Comparison of ENCODE assay signal across 9 cellular contexts in the genomic region with DNA sequence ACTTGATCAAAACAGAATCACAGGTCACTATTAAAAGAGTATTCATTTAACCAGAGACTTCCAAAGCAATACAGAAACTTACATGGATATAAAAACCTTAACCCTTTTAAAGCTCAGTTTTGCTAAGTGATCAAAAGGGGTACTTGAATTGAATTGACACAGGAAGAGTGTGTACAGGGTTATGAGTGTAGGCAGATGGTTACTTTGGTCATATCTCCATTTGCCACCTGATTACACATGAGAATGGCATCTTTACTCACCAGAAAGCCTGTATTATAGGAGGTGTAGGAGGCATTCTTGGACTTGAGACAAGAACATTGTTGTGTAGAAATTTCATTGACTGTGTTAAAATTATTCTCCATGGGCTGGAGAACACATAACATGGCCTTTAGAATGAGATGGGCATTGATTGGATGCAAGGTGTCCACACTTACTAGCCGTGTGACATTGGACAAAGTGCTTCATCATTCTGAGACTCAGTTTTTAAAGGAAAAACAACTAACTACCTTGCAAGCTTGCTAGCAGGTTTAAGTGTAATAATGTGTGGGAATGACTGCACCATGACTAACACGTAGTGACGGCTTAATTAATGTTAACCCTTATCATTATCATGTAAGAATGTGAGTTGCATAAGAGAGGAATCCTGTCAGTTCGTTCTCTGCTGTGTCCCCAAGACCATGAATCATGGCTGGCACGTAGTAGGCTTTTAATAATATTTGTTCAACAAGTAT. TPM values are rescaled to one million over a fixed set of nuclear protein-coding genes. Genes with fewer than 3 reads are reported as not detected.
DNase-seq lines count a peak whose midpoint lies in the region; FAIRE-seq and TF ChIP-seq lines count a peak whose summit lies in the region.
"Not testable (repeated sequence)": the region's sequence is repeated elsewhere in the genome, so short reads cannot be mapped to it uniquely, and the experiment has no call there.
"Had no signal": no experiment of that assay in that cellular context is flagged by ENCODE, and none has a peak within 500 bp of the region (broad histone marks: within the 10 kb centered on the region; RNA-seq: fewer than 3 reads in every experiment).

No MANE protein-coding gene starts in this region.

- not testable (repeated sequence) for H3K9ac ChIP-seq in astrocyte (ENCODE audit: low read length); endothelial cell of umbilical vein (replicated peaks; ENCODE audit: extremely low read depth, insufficient read depth, low read length)

- H3K4me1 ChIP-seq in PC-9 (replicated peaks; ENCODE audit: insufficient read depth) = peaks cover 30% of the 10 kb centered on the region
- not testable (repeated sequence) for H3K4me1 ChIP-seq in astrocyte (ENCODE audit: insufficient read depth, low read length); endothelial cell of umbilical vein (ENCODE audit: control insufficient read depth, extremely low read depth, insufficient read depth, low read length)

- TF ChIP-seq CTCF in Calu3 (IDR thresholded peaks at IDR 0.05; ENCODE audit: unreplicated experiment); PC-9 (conservative IDR thresholded peaks at IDR 0.05); astrocyte (IDR thresholded peaks at IDR 0.05; ENCODE audit: insufficient read depth, low read depth, low read length); endothelial cell of umbilical vein (IDR thresholded peaks at IDR 0.05; ENCODE audit: extremely low read depth in 1 of 2, insufficient read depth in 1 of 2, low read depth in 1 of 2, low read length in 2 of 2); foreskin fibroblast (IDR thresholded peaks at IDR 0.05; ENCODE audit: low read depth, low read length): not testable (repeated sequence)

- H4K20me1 ChIP-seq in PC-9 (ENCODE audit: insufficient read depth); astrocyte (ENCODE audit: insufficient read depth, low read length); endothelial cell of umbilical vein (replicated peaks; ENCODE audit: control insufficient read depth, extremely low read depth, insufficient read depth, low read length): not testable (repeated sequence)

- H3K79me2 ChIP-seq in PC-9 (ENCODE audit: low read depth); astrocyte (ENCODE audit: insufficient read depth, low read length); endothelial cell of umbilical vein (ENCODE audit: control insufficient read depth, insufficient read depth, low read length): not testable (repeated sequence)

- H3F3A ChIP-seq in PC-9 (ENCODE audit: insufficient read depth, low read depth) = peaks cover 20% of the 10 kb centered on the region

- H3K4me3 ChIP-seq in PC-9; astrocyte (ENCODE audit: insufficient read depth, low read depth, low read length); endothelial cell of umbilical vein (replicated peaks in 1 of 3; ENCODE audit: insufficient read depth in 1 of 3, low read depth in 1 of 3, low read length in 3 of 3); foreskin fibroblast (ENCODE audit: low read depth in 1 of 2, low read length in 2 of 2): not testable (repeated sequence)

- TF ChIP-seq POLR2A in endothelial cell of umbilical vein (IDR thresholded peaks at IDR 0.05; ENCODE audit: low read depth, low read length) = not testable (repeated sequence)

- peak overlapping the region; percentile 91 for H3K27ac ChIP-seq in PC-9
- peak overlapping the region; percentile 47 for H3K27ac ChIP-seq in astrocyte (ENCODE audit: low read depth, low read length)
- not testable (repeated sequence) for H3K27ac ChIP-seq in endothelial cell of umbilical vein (ENCODE audit: insufficient read depth, low read depth, low read length)

- DNase-seq in Calu3 (peak; percentile 40), HS-5 (ENCODE audit: low read depth) (peak; percentile 74), PC-9 (peak; percentile 48 to 95), astrocyte (ENCODE audit: low read depth) (peak; percentile 92), endothelial cell of umbilical vein (ENCODE audit: low read depth, low spot score) (peak; percentile 39), foreskin fibroblast (peak; percentile 46 to 72), non-pigmented ciliary epithelial cell (ENCODE audit: low read depth) (peak; percentile 45)

- intact Hi-C loops in Calu3 (cut with micrococcal nuclease; ENCODE audit: unreplicated experiment); PC-9 (cut with micrococcal nuclease; ENCODE audit: unreplicated experiment): not testable (repeated sequence)
- intact Hi-C loops in endothelial cell of umbilical vein (cut with micrococcal nuclease) = loop anchor here (10.0 kb wide), 1 partner anchor 61 kb away; no protein-coding TSS in a partner anchor

- H3K9me1 ChIP-seq in endothelial cell of umbilical vein (replicated peaks; ENCODE audit: control insufficient read depth, extremely low read depth, insufficient read depth, low read length) = not testable (repeated sequence)

- peak overlapping the region; percentile 60 for H3K27ac Mint-ChIP-seq in Calu3 (ENCODE audit: unreplicated experiment)
- peak overlapping the region; percentile 20 for H3K27ac Mint-ChIP-seq in astrocyte (ENCODE audit: unreplicated experiment)

- H3K4me3 Mint-ChIP-seq in Calu3 (ENCODE audit: low read depth, unreplicated experiment); astrocyte (ENCODE audit: unreplicated experiment): not testable (repeated sequence)

- H3K9me2 ChIP-seq in PC-9 (ENCODE audit: insufficient read depth) = not testable (repeated sequence)

- not testable (repeated sequence) for FAIRE-seq in astrocyte (lab: Jason Lieb, UNC); endothelial cell of umbilical vein (lab: Jason Lieb, UNC)

- not testable (repeated sequence) for H3K9me3 ChIP-seq in PC-9 (ENCODE audit: insufficient read depth, low read depth); astrocyte (ENCODE audit: insufficient read depth, low read depth, low read length); endothelial cell of umbilical vein (replicated peaks; ENCODE audit: control insufficient read depth, insufficient read depth, low read length)

- not testable (repeated sequence) for BruUV-seq in Calu3 (replicated peaks; lab: Mats Ljungman, UMichigan); PC-9 (replicated peaks; lab: Mats Ljungman, UMichigan); endothelial cell of umbilical vein (replicated peaks; lab: Mats Ljungman, UMichigan)

- H3K4me2 ChIP-seq in PC-9 (peak overlapping the region; percentile 46), astrocyte (ENCODE audit: low read length) (peak overlapping the region; percentile 52)
- H3K4me2 ChIP-seq in endothelial cell of umbilical vein (ENCODE audit: insufficient read depth, low read length) = not testable (repeated sequence)

- H3K27me3 Mint-ChIP-seq in Calu3 (ENCODE audit: unreplicated experiment); astrocyte (ENCODE audit: low read depth, unreplicated experiment): not testable (repeated sequence)

- not testable (repeated sequence) for H3K36me3 ChIP-seq in PC-9 (ENCODE audit: low read depth); astrocyte (ENCODE audit: insufficient read depth, low read length); endothelial cell of umbilical vein (ENCODE audit: control insufficient read depth in 2 of 2, extremely low read depth in 1 of 2, insufficient read depth in 2 of 2, low read length in 2 of 2)

- dilution Hi-C loops in endothelial cell of umbilical vein (cut with MboI; ENCODE audit: extremely low pct_ligation_motif_present, low sequenced_read_pairs) = not testable (repeated sequence)

- H3K27me3 ChIP-seq in PC-9 (ENCODE audit: insufficient read depth, low read depth); astrocyte (ENCODE audit: insufficient read depth, low read length); endothelial cell of umbilical vein (ENCODE audit: control insufficient read depth in 2 of 2, insufficient read depth in 2 of 2, low read length in 2 of 2): not testable (repeated sequence)

- not testable (repeated sequence) for H2AFZ ChIP-seq in PC-9; astrocyte (ENCODE audit: low read depth, low read length); endothelial cell of umbilical vein (ENCODE audit: low read depth, low read length)

- POLR2A ChIA-PET in PC-9 (lab: Charles Lee; ENCODE audit: unreplicated experiment); endothelial cell of umbilical vein (lab: Charles Lee): not testable (repeated sequence)

- not testable (repeated sequence) for H3K9me3 Mint-ChIP-seq in Calu3 (ENCODE audit: low read depth, unreplicated experiment); astrocyte (ENCODE audit: unreplicated experiment)

- CTCF ChIA-PET in Calu3 (lab: Charles Lee); PC-9 (lab: Charles Lee); endothelial cell of umbilical vein (lab: Charles Lee): not testable (repeated sequence)

- H3K36me3 Mint-ChIP-seq in Calu3 (ENCODE audit: insufficient read depth, unreplicated experiment); astrocyte (ENCODE audit: low read depth, unreplicated experiment): not testable (repeated sequence)

- H3K4me1 Mint-ChIP-seq in Calu3 (ENCODE audit: low read depth, unreplicated experiment); astrocyte (ENCODE audit: low read depth, unreplicated experiment): not testable (repeated sequence)

RNA-seq across cellular contexts. Expression of gene NPIPB8, which starts 1.6 kb away (rescaled TPM):
- total RNA-seq in Calu3 (2022) (1.2 and 1.8 TPM in 2 replicates), PC-9 (2021) (2.2 and 4.1 TPM in 2 replicates), astrocyte (not detected in 2 replicates), endothelial cell of umbilical vein (0.90 TPM in 1 of 2 replicates, not detected in the other)
- 0.11 TPM in 1 of 2 replicates, not detected in the other for polyA plus RNA-seq in endothelial cell of umbilical vein
- not detected in 2 replicates for polyA plus RNA-seq in endothelial cell of umbilical vein (2011; cell fraction: cytosol; rRNA removed)
- polyA plus RNA-seq in endothelial cell of umbilical vein (2011; cell fraction: nucleus; rRNA removed) = 0.09 and 0.38 TPM in 2 replicates
- polyA plus RNA-seq in endothelial cell of umbilical vein (2012) = 1.2 TPM in 1 of 2 replicates, not detected in the other
- 2.9 TPM in 1 of 2 replicates, not detected in the other for polyA minus RNA-seq in endothelial cell of umbilical vein
- polyA minus RNA-seq in endothelial cell of umbilical vein (2011; cell fraction: cytosol; rRNA and poly(A)+ RNA removed) = not detected
- 1.3 and 1.9 TPM in 2 replicates for polyA minus RNA-seq in endothelial cell of umbilical vein (2011; cell fraction: nucleus; rRNA and poly(A)+ RNA removed)
- polyA plus RNA-seq: CD4-positive, CD25-positive, alpha-beta regulatory T cell; ovary had no signal

RNA-seq across cellular contexts. Expression of gene SULT1A1, which starts 26.4 kb away (rescaled TPM):
- total RNA-seq in Calu3 (2022) (14.0 and 15.0 TPM in 2 replicates), PC-9 (2021) (82.0 and 98.8 TPM in 2 replicates), astrocyte (0.41 and 0.53 TPM in 2 replicates), endothelial cell of umbilical vein (0.62 and 0.77 TPM in 2 replicates)
- 0.65 and 0.90 TPM in 2 replicates for polyA plus RNA-seq in endothelial cell of umbilical vein
- polyA plus RNA-seq in endothelial cell of umbilical vein (2011; cell fraction: cytosol; rRNA removed) = 0.72 and 1.0 TPM in 2 replicates
- polyA plus RNA-seq in endothelial cell of umbilical vein (2011; cell fraction: nucleus; rRNA removed) = 0.41 and 0.84 TPM in 2 replicates
- 1.2 and 1.9 TPM in 2 replicates for polyA plus RNA-seq in endothelial cell of umbilical vein (2012)
- polyA minus RNA-seq in endothelial cell of umbilical vein = 0.21 and 0.32 TPM in 2 replicates
- polyA minus RNA-seq in endothelial cell of umbilical vein (2011; cell fraction: cytosol; rRNA and poly(A)+ RNA removed) = 6.2 TPM
- polyA minus RNA-seq in endothelial cell of umbilical vein (2011; cell fraction: nucleus; rRNA and poly(A)+ RNA removed) = 0.34 TPM in 1 of 2 replicates, not detected in the other

RNA-seq across cellular contexts. Expression of gene SULT1A2, which starts 39.4 kb away (rescaled TPM):
- 1.9 and 2.5 TPM in 2 replicates for total RNA-seq in Calu3 (2022)
- 21.8 and 23.0 TPM in 2 replicates for total RNA-seq in PC-9 (2021)
- not detected in 2 replicates for total RNA-seq in astrocyte
- not detected in 2 replicates for total RNA-seq in endothelial cell of umbilical vein
- polyA plus RNA-seq in endothelial cell of umbilical vein = 0.06 TPM in 1 of 2 replicates, not detected in the other
- polyA plus RNA-seq in endothelial cell of umbilical vein (2011; cell fraction: cytosol; rRNA removed) = 0.10 TPM in 1 of 2 replicates, not detected in the other
- polyA plus RNA-seq in endothelial cell of umbilical vein (2011; cell fraction: nucleus; rRNA removed) = not detected in 2 replicates
- 0.27 TPM in 1 of 2 replicates, not detected in the other for polyA plus RNA-seq in endothelial cell of umbilical vein (2012)
- polyA minus RNA-seq in endothelial cell of umbilical vein = not detected in 2 replicates
- polyA minus RNA-seq in endothelial cell of umbilical vein (2011; cell fraction: cytosol; rRNA and poly(A)+ RNA removed) = 0.92 TPM
- not detected in 2 replicates for polyA minus RNA-seq in endothelial cell of umbilical vein (2011; cell fraction: nucleus; rRNA and poly(A)+ RNA removed)
- polyA plus RNA-seq: CD4-positive, CD25-positive, alpha-beta regulatory T cell had no signal

Comparison
In these comparisons a context has a peak if more than half of its experiments do, and no peak if none do; other contexts are left out.
1. DNase-seq: peak in every context shown above with its lines; median percentile 92 in astrocyte; 74 in HS-5; 72 in PC-9; 59 in foreskin fibroblast; 45 in non-pigmented ciliary epithelial cell; 40 in Calu3; 39 in endothelial cell of umbilical vein.